In the genomic region with DNA sequence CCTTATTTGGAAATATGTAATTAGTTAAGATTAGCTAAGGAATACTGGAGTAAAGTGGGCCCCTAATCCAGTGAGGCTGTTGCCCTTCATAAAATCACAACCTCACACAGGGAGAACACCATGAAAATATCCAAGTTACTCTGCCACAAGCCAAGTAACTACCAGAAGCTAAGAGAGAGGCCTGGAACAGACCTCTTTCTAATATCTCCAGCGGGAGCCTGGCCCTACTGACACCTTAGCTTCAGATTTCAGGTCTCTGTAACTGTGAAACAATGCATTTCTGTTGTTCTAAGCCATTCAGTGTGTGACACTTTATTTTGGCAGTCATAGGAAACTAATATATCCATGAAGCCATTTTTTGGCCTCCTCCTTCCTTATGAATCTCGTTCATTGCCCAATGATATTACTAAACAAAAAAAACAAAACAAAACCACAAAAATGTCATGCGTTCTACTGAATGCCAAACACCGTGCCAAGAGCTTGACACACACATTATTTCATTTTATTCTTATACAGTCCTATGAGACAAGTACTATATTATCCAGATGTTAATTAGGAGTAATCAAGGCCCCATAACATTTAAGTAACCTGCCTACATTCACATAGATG, we compare ENCODE assay signal across 21 cellular contexts.
DNase-seq lines count a peak whose midpoint lies in the region; ATAC-seq and TF ChIP-seq lines count a peak whose summit lies in the region.
"Had no signal": no experiment of that assay in that cellular context is flagged by ENCODE, and none has a peak within 500 bp of the region (broad histone marks: within the 10 kb centered on the region; RNA-seq: fewer than 3 reads in every experiment).

No MANE protein-coding gene starts in this region.

- H3K9me3 ChIP-seq in skeletal muscle satellite cell (replicated peaks; ENCODE audit: low read length), result no peaks in the 10 kb centered on the region
- H3K9me3 ChIP-seq: BE2C, ovary, Peyer's patch, suprapubic skin had no signal

- H3K27me3 Mint-ChIP-seq in activated naive CD4-positive, alpha-beta T cell treated with anti-CD3 and anti-CD28 coated beads, Interleukin-2, amount 10 ng/mL, durations not matched to agents 7 days and 5 days, result no peaks in the 10 kb centered on the region

- H3K27ac Mint-ChIP-seq in activated naive CD4-positive, alpha-beta T cell treated with anti-CD3 and anti-CD28 coated beads, Interleukin-2, amount 10 ng/mL, durations not matched to agents 7 days and 5 days, result no peak overlapping the region
- H3K27ac Mint-ChIP-seq: activated T-cell treated with anti-CD3 and anti-CD28 coated beads, Interleukin-2, amount 50 U/mL, for 72 hours had no signal

- H3K4me1 ChIP-seq in skeletal muscle satellite cell (ENCODE audit: control insufficient read depth, insufficient read depth, low read length), result peaks cover 38% of the 10 kb centered on the region
- H3K4me1 ChIP-seq: gastrocnemius medialis, Peyer's patch, suprapubic skin had no signal

- H3K4me3 ChIP-seq in astrocyte of the cerebellum (ENCODE audit: low read depth, low read length) (no peak overlapping the region), fibroblast of mammary gland (ENCODE audit: control insufficient read depth, low read depth, low read length) (no peak overlapping the region), skeletal muscle satellite cell (ENCODE audit: low read length) (no peak overlapping the region)
- H3K4me3 ChIP-seq: gastrocnemius medialis, ovary, Peyer's patch, skin epidermis, suprapubic skin had no signal

- ATAC-seq in GM18519 (IDR thresholded peaks at IDR 0.05; ENCODE audit: low FRiP score, unreplicated experiment), result no peak
- ATAC-seq: activated T-cell treated with anti-CD3 and anti-CD28 coated beads, Interleukin-2, amount 50 U/mL, for 72 hours; gastrocnemius medialis; left lobe of liver had no signal

- H3K4me1 Mint-ChIP-seq in activated naive CD4-positive, alpha-beta T cell treated with anti-CD3 and anti-CD28 coated beads, Interleukin-2, amount 10 ng/mL, durations not matched to agents 7 days and 5 days, result no peaks in the 10 kb centered on the region

- H3K9me3 Mint-ChIP-seq in activated naive CD4-positive, alpha-beta T cell treated with anti-CD3 and anti-CD28 coated beads, Interleukin-2, amount 10 ng/mL, durations not matched to agents 7 days and 5 days, result peaks cover 3% of the 10 kb centered on the region
- H3K9me3 Mint-ChIP-seq: activated T-cell treated with anti-CD3 and anti-CD28 coated beads, Interleukin-2, amount 50 U/mL, for 72 hours had no signal

- DNase-seq in HS-5 (ENCODE audit: low read depth), result peak; percentile 75
- peak; percentile 82 for DNase-seq in astrocyte of the cerebellum (ENCODE audit: low read depth)
- peak; percentile 81 for DNase-seq in fibroblast of mammary gland (ENCODE audit: low read depth)
- DNase-seq in HUDEP-2 (lab: John Stamatoyannopoulos, UW; ENCODE audit: unreplicated experiment in 76 of 76), result no peak
- DNase-seq in COLO668 (lab: John Stamatoyannopoulos, UW; ENCODE audit: unreplicated experiment), result no peak
- DNase-seq in activated naive CD4-positive, alpha-beta T cell treated with anti-CD3 and anti-CD28 coated beads, Interleukin-2, amount 10 ng/mL, durations not matched to agents 7 days and 5 days, result no peak
- DNase-seq: activated CD4-positive, alpha-beta T cell treated with anti-CD3 and anti-CD28 coated beads, Interleukin-2, amount 50 U/mL, for 48 hours; activated T-cell treated with anti-CD3 and anti-CD28 coated beads, Interleukin-2, amount 50 U/mL, for 72 hours; BE2C; DMS153; gastrocnemius medialis; NCI-H1105; ovary; Peyer's patch; stimulated activated CD4-positive, alpha-beta T cell treated with anti-CD3 and anti-CD28 coated beads, Interleukin-4, amount 100 ng/mL, for 24 hours; stimulated activated CD8-positive, alpha-beta memory T cell treated with anti-CD3 and anti-CD28 coated beads, Interleukin-4, amount 100 ng/mL, for 48 hours had no signal

- H3K36me3 ChIP-seq in skeletal muscle satellite cell (ENCODE audit: insufficient read depth, low read length), result no peaks in the 10 kb centered on the region
- H3K36me3 ChIP-seq: BE2C, gastrocnemius medialis, ovary, Peyer's patch, suprapubic skin had no signal

- no peak for TF ChIP-seq CTCF in astrocyte of the cerebellum (IDR thresholded peaks at IDR 0.05; ENCODE audit: low read depth, low read length, missing control alignments)
- no peak for TF ChIP-seq CTCF in fibroblast of mammary gland (conservative IDR thresholded peaks at IDR 0.05; ENCODE audit: control insufficient read depth, insufficient read depth, low read depth, low read length)

- in situ Hi-C loops in astrocyte of the cerebellum (cut with HindIII; ENCODE audit: low sequenced_read_pairs), result no loop called here

- no peak overlapping the region for H3K4me3 Mint-ChIP-seq in activated naive CD4-positive, alpha-beta T cell treated with anti-CD3 and anti-CD28 coated beads, Interleukin-2, amount 10 ng/mL, durations not matched to agents 7 days and 5 days
- H3K4me3 Mint-ChIP-seq: activated T-cell treated with anti-CD3 and anti-CD28 coated beads, Interleukin-2, amount 50 U/mL, for 72 hours had no signal

- H3K9ac ChIP-seq in skeletal muscle satellite cell (ENCODE audit: low read depth, low read length), result peak overlapping the region; percentile 52

- peak overlapping the region; percentile 53 for H3K4me2 ChIP-seq in skeletal muscle satellite cell (ENCODE audit: low read length)

- no peaks in the 10 kb centered on the region for H3K27me3 ChIP-seq in skeletal muscle satellite cell (ENCODE audit: control insufficient read depth, insufficient read depth, low read length)
- H3K27me3 ChIP-seq: BE2C, gastrocnemius medialis, ovary, Peyer's patch, suprapubic skin had no signal

- CTCF ChIA-PET in activated naive CD4-positive, alpha-beta T cell treated with anti-CD3 and anti-CD28 coated beads, Interleukin-2, amount 10 ng/mL, durations not matched to agents 7 days and 5 days (lab: Charles Lee), result no interaction called here

- no peaks in the 10 kb centered on the region for H3K36me3 Mint-ChIP-seq in activated naive CD4-positive, alpha-beta T cell treated with anti-CD3 and anti-CD28 coated beads, Interleukin-2, amount 10 ng/mL, durations not matched to agents 7 days and 5 days

Comparison
In these comparisons a context has a peak if more than half of its experiments do, and no peak if none do; other contexts are left out.
1. DNase-seq: peak in HS-5 (single experiment), astrocyte of the cerebellum (single experiment) and fibroblast of mammary gland (single experiment); none in HUDEP-2 (0 of 76), COLO668 (single experiment) and activated naive CD4-positive, alpha-beta T cell treated with anti-CD3 and anti-CD28 coated beads, Interleukin-2, amount 10 ng/mL, durations not matched to agents 7 days and 5 days (single experiment).